8 cellular contexts compared by ENCODE assay signal in the genomic region with DNA sequence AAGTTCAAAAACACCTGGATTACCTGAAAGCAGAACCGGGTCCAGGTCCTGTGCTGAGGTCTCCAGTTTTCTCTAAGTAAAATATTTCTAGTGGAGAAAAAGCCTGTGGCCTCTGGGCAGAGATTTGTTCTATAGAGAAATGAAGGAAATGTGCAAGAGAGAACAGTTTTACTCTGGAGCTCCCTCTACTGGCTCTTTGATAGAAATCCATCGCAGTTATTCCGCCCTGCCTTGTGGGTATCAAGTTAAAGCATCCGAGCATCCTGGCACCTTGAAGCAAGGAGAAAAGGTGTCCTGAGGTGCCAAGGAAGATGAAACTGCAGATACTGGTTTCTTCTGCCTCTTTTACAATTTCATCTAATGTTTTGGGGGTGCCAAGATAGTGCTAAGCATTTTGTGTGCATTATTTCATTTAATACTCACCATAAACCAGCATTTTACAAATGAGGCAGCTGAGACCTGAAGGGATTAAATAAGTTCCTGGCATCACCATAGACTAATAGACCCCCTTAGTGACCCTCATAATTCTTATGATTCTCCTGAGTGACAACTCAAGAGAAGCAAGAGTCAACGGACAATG.
A peak's percentile ranks its signal among the peaks of the same experiment; 100 is the strongest.
DNase-seq lines count a peak whose midpoint lies in the region; ATAC-seq, FAIRE-seq and TF ChIP-seq lines count a peak whose summit lies in the region.

No MANE protein-coding gene starts in this region.

- POLR2A ChIA-PET in GM12878 (lab: Charles Lee) (no interaction called here), HepG2 (lab: Yijun Ruan, JAX) (no interaction called here)

- H3K36me3 ChIP-seq in GM12878 (ENCODE audit: control insufficient read depth in 2 of 2, insufficient read depth in 2 of 2, low read length in 1 of 2) (no peaks in the 10 kb centered on the region), HepG2 (replicated peaks in 1 of 2; ENCODE audit: control insufficient read depth in 1 of 2, insufficient read depth in 2 of 2, low read length in 2 of 2) (no peaks in the 10 kb centered on the region)

- intact Hi-C loops in GM12878 (cut with micrococcal nuclease; ENCODE audit: unreplicated experiment) (loop anchor here (1.0 kb wide), 1 partner anchor 63 kb away; no protein-coding TSS in a partner anchor), HepG2 (cut with micrococcal nuclease; ENCODE audit: unreplicated experiment) (loop anchor here (1.0 kb wide), 2 partner anchors 52 to 63 kb away; no protein-coding TSS in a partner anchor), posterior vena cava (cut with DNase I) (loop anchor here in 1 of 2 donors (5.0 kb wide), 1 partner anchor 60 kb away; no protein-coding TSS in a partner anchor)

- H3K27me3 ChIP-seq in GM12878 (replicated peaks in 1 of 2; ENCODE audit: control insufficient read depth in 2 of 2, insufficient read depth in 2 of 2, low read length in 1 of 2) (no peaks in the 10 kb centered on the region), HepG2 (ENCODE audit: control insufficient read depth in 1 of 2, insufficient read depth in 2 of 2, low read length in 2 of 2) (no peaks in the 10 kb centered on the region; a peak in 1 of 5 replicates)

- H3K4me2 ChIP-seq in GM12878 (ENCODE audit: control insufficient read depth, insufficient read depth): no peak overlapping the region
- no peak overlapping the region for H3K4me2 ChIP-seq in HepG2 (ENCODE audit: low read depth, low read length)

- in situ Hi-C loops in GM12878 (cut with MboI): no loop called here
- in situ Hi-C loops in HepG2 (cut with HindIII; ENCODE audit: extremely low pct_ligation_motif_present, low pct_unique_long_range_greater_than_20kb): no loop called here

- H2AFZ ChIP-seq in GM12878 (ENCODE audit: control insufficient read depth, low read depth, low read length): no peak overlapping the region
- no peak overlapping the region for H2AFZ ChIP-seq in HepG2 (ENCODE audit: low read length)

- H4K20me1 ChIP-seq in GM12878 (ENCODE audit: control insufficient read depth, insufficient read depth): no peaks in the 10 kb centered on the region
- H4K20me1 ChIP-seq in HepG2 (ENCODE audit: insufficient read depth, low read length): no peaks in the 10 kb centered on the region

- H3K4me1 ChIP-seq in GM12878 (ENCODE audit: control insufficient read depth, insufficient read depth, low read length) (no peaks in the 10 kb centered on the region), HepG2 (ENCODE audit: insufficient read depth, low read length) (no peaks in the 10 kb centered on the region)

- 23% methylated on average over 5 of the region's 5 CpGs for WGBS in GM12878 (ENCODE audit: insufficient coverage, insufficient replicate concordance, low lambda C conversion rate, missing lambda C conversion rate)
- WGBS in HepG2 (ENCODE audit: low lambda C conversion rate): 10% methylated on average over 5 of the region's 5 CpGs

- RAD21 ChIA-PET in GM12878 (lab: Charles Lee; ENCODE audit: unreplicated experiment): interaction anchor here (1.0 kb wide), 1 partner anchor 284 kb away, joined by 6 read pairs; no protein-coding TSS in a partner anchor

- H3K4me3 ChIP-seq in GM12878 (no peak overlapping the region), HepG2 (replicated peaks in 1 of 3; ENCODE audit: insufficient read depth in 1 of 3, low read depth in 2 of 3, low read length in 3 of 3) (no peak overlapping the region)

- H3K9me3 ChIP-seq in GM12878 (replicated peaks; ENCODE audit: control insufficient read depth, insufficient read depth, low read length) (no peaks in the 10 kb centered on the region), HepG2 (ENCODE audit: low read length) (no peaks in the 10 kb centered on the region)

- H3K9ac ChIP-seq in GM12878 (ENCODE audit: control insufficient read depth, insufficient read depth, low read length): no peak overlapping the region
- no peak overlapping the region for H3K9ac ChIP-seq in HepG2 (ENCODE audit: insufficient read depth, low read depth, low read length)

- TF ChIP-seq EP300 in GM12878 (IDR thresholded peaks at IDR 0.05; ENCODE audit: borderline replicate concordance in 1 of 2, control insufficient read depth in 1 of 2, low read depth in 2 of 2, low read length in 2 of 2) (no peak), HepG2 (IDR thresholded peaks at IDR 0.05; ENCODE audit: low read depth in 2 of 2, low read length in 2 of 2) (no peak), HepG2 (CRISPR knock-in tag; IDR thresholded peaks at IDR 0.05; ENCODE audit: borderline replicate concordance) (no peak)

- TF ChIP-seq POLR2A in GM12878 (IDR thresholded peaks at IDR 0.05; ENCODE audit: low read depth, low read length): no peak
- TF ChIP-seq POLR2A in HepG2 (IDR thresholded peaks at IDR 0.05; ENCODE audit: insufficient read depth in 1 of 2, low read depth in 2 of 2, low read length in 2 of 2): no peak

- FAIRE-seq in GM12878 (lab: Jason Lieb, UNC) (peak; percentile 87), HepG2 (lab: Jason Lieb, UNC) (peak; percentile 81)

- CTCF ChIA-PET in GM12878 (lab: Yijun Ruan, JAX): interaction anchor here (0.7 to 3.2 kb wide), 25 partner anchors 9 to 284 kb away, joined by 3 to 31 read pairs (median 4); no protein-coding TSS in a partner anchor
- CTCF ChIA-PET in HepG2 (lab: Yijun Ruan, JAX; ENCODE audit: low intra/inter-chr PET ratio, low total read pairs): interaction anchor here (1.5 to 2.2 kb wide), 2 partner anchors 53 to 63 kb away, joined by 5 to 27 read pairs; no protein-coding TSS in a partner anchor

- DNase-seq in DMS79 treated with DMSO at 0.1 percent for 48 hours (lab: John Stamatoyannopoulos, UW) (peak; percentile 59), DMS79 (lab: John Stamatoyannopoulos, UW) (no peak), NCI-H2227 treated with DMSO at 0.1 percent for 48 hours (lab: John Stamatoyannopoulos, UW) (peak; percentile 72), GM12878 (ENCODE audit: low read depth, low spot score) (no peak), HepG2 (ENCODE audit: low spot score) (peak; percentile 44), posterior vena cava (ENCODE audit: low spot score) (no peak)

- peak; percentile 65 for TF ChIP-seq RAD21 in GM12878 (IDR thresholded peaks at IDR 0.05; ENCODE audit: insufficient read depth, low read depth, low read length)
- TF ChIP-seq RAD21 in HepG2 (CRISPR knock-in tag; IDR thresholded peaks at IDR 0.05): no peak

- SMC1A ChIA-PET in GM12878 (lab: Charles Lee; ENCODE audit: uncharacterized antibody, unreplicated experiment): interaction anchor here (1.2 to 2.3 kb wide), 3 partner anchors 15 to 284 kb away, joined by 3 to 13 read pairs (median 7); no protein-coding TSS in a partner anchor

- ATAC-seq in HG02973 (IDR thresholded peaks at IDR 0.05; ENCODE audit: unreplicated experiment): peak; percentile 81
- ATAC-seq in GM12878: peak; percentile 87
- peak; percentile 72 for ATAC-seq in HepG2
- no peak for ATAC-seq in GM18858 (IDR thresholded peaks at IDR 0.05; ENCODE audit: unreplicated experiment)

- H3K79me2 ChIP-seq in GM12878 (ENCODE audit: control insufficient read depth, insufficient read depth, low read length) (no peaks in the 10 kb centered on the region), HepG2 (ENCODE audit: insufficient read depth, low read length) (no peaks in the 10 kb centered on the region)

- TF ChIP-seq CTCF in GM12878 (IDR thresholded peaks at IDR 0.05 in 2 of 3, conservative IDR thresholded peaks at IDR 0.05 in 1 of 3; ENCODE audit: control insufficient read depth in 2 of 3, extremely low read depth in 1 of 3, insufficient read depth in 1 of 3, low read depth in 3 of 3, low read length in 3 of 3) (peak; percentile 67 to 74 (median 69)), HepG2 (CRISPR knock-in tag; IDR thresholded peaks at IDR 0.05) (peak; percentile 66)

- BruUV-seq in GM12878 (replicated peaks; lab: Mats Ljungman, UMichigan) (no TSS peak), HepG2 (replicated peaks; lab: Mats Ljungman, UMichigan) (no TSS peak)

- H3K27ac ChIP-seq in GM12878 (ENCODE audit: control insufficient read depth, insufficient read depth) (no peak overlapping the region), HepG2 (ENCODE audit: extremely low read length, insufficient read depth, low read length) (no peak overlapping the region)

TF ChIP-seq in GM12878, 131 proteins besides CTCF, POLR2A, EP300 and RAD21:
- TF ChIP-seq SMC3 (IDR thresholded peaks at IDR 0.05; ENCODE audit: borderline replicate concordance, low read length): peak; percentile 55; the same call in 1 of the 2 replicates
- TF ChIP-seq SUZ12 (IDR thresholded peaks at IDR 0.05; ENCODE audit: unreplicated experiment): no peak
- no peak for TF ChIP-seq ZNF217 (IDR thresholded peaks at IDR 0.05)
- TF ChIP-seq, protein P1, sequence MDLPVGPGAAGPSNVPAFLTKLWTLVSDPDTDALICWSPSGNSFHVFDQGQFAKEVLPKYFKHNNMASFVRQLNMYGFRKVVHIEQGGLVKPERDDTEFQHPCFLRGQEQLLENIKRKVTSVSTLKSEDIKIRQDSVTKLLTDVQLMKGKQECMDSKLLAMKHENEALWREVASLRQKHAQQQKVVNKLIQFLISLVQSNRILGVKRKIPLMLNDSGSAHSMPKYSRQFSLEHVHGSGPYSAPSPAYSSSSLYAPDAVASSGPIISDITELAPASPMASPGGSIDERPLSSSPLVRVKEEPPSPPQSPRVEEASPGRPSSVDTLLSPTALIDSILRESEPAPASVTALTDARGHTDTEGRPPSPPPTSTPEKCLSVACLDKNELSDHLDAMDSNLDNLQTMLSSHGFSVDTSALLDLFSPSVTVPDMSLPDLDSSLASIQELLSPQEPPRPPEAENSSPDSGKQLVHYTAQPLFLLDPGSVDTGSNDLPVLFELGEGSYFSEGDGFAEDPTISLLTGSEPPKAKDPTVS (IDR thresholded peaks at IDR 0.05; ENCODE audit: low read depth, low read length): no peak

TF ChIP-seq in HepG2, 621 proteins besides CTCF, POLR2A, EP300 and RAD21:
- TF ChIP-seq STAG1 (CRISPR knock-in tag; IDR thresholded peaks at IDR 0.05) (peak; percentile 50), ELF3 (CRISPR knock-in tag; IDR thresholded peaks at IDR 0.05) (no peak), SMC3 (IDR thresholded peaks at IDR 0.05; ENCODE audit: low read length) (peak; percentile 65; the same call in 1 of the 2 replicates)

Comparison
In these comparisons a context has a peak if more than half of its experiments do, and no peak if none do; other contexts are left out.
1. DNase-seq: peak in DMS79 treated with DMSO at 0.1 percent for 48 hours (single experiment), NCI-H2227 treated with DMSO at 0.1 percent for 48 hours (single experiment) and HepG2 (single experiment); none in DMS79 (single experiment), GM12878 (single experiment) and posterior vena cava (single experiment).